1 cellular context compared by ENCODE assay signal in the genomic region with DNA sequence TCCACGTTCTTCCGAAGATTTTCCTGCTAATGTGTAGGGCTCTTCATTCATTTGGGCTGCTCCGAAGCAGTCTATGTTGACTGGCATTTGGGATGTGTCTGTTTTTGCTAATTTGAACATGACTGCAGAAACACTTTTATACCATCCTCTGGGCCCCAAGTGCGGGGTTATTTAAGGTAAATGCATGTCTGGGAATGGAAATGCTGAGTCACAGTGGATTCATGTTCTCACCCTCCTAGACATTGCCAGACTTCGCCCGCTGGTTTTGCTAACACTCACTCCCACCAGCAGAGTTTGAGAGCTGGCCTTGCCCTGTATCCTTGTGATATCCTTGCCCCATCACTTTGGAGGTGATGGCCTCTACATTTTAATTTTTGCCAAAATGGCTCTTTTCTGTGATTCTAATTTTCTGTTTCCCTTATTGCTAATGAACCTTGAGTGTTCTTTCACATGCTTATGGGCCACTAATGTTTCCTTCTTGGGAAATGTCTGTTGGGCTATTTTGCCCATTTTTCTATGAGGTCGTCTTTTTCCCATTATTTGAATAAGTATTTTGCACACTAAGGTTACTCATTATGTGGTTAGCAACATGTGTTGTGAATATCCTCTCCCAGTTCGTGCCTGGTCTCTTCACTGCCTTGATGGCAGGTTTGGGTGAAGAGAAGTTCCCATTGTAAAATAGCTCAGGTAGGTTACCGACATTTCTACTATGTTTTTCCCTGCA.
TF ChIP-seq lines count a peak whose summit lies in the region.

No MANE protein-coding gene starts in this region.

TF ChIP-seq in K562, 482 proteins besides CTCF, POLR2A, EP300 and RAD21 (continued from another document):
- TF ChIP-seq, protein P1, sequence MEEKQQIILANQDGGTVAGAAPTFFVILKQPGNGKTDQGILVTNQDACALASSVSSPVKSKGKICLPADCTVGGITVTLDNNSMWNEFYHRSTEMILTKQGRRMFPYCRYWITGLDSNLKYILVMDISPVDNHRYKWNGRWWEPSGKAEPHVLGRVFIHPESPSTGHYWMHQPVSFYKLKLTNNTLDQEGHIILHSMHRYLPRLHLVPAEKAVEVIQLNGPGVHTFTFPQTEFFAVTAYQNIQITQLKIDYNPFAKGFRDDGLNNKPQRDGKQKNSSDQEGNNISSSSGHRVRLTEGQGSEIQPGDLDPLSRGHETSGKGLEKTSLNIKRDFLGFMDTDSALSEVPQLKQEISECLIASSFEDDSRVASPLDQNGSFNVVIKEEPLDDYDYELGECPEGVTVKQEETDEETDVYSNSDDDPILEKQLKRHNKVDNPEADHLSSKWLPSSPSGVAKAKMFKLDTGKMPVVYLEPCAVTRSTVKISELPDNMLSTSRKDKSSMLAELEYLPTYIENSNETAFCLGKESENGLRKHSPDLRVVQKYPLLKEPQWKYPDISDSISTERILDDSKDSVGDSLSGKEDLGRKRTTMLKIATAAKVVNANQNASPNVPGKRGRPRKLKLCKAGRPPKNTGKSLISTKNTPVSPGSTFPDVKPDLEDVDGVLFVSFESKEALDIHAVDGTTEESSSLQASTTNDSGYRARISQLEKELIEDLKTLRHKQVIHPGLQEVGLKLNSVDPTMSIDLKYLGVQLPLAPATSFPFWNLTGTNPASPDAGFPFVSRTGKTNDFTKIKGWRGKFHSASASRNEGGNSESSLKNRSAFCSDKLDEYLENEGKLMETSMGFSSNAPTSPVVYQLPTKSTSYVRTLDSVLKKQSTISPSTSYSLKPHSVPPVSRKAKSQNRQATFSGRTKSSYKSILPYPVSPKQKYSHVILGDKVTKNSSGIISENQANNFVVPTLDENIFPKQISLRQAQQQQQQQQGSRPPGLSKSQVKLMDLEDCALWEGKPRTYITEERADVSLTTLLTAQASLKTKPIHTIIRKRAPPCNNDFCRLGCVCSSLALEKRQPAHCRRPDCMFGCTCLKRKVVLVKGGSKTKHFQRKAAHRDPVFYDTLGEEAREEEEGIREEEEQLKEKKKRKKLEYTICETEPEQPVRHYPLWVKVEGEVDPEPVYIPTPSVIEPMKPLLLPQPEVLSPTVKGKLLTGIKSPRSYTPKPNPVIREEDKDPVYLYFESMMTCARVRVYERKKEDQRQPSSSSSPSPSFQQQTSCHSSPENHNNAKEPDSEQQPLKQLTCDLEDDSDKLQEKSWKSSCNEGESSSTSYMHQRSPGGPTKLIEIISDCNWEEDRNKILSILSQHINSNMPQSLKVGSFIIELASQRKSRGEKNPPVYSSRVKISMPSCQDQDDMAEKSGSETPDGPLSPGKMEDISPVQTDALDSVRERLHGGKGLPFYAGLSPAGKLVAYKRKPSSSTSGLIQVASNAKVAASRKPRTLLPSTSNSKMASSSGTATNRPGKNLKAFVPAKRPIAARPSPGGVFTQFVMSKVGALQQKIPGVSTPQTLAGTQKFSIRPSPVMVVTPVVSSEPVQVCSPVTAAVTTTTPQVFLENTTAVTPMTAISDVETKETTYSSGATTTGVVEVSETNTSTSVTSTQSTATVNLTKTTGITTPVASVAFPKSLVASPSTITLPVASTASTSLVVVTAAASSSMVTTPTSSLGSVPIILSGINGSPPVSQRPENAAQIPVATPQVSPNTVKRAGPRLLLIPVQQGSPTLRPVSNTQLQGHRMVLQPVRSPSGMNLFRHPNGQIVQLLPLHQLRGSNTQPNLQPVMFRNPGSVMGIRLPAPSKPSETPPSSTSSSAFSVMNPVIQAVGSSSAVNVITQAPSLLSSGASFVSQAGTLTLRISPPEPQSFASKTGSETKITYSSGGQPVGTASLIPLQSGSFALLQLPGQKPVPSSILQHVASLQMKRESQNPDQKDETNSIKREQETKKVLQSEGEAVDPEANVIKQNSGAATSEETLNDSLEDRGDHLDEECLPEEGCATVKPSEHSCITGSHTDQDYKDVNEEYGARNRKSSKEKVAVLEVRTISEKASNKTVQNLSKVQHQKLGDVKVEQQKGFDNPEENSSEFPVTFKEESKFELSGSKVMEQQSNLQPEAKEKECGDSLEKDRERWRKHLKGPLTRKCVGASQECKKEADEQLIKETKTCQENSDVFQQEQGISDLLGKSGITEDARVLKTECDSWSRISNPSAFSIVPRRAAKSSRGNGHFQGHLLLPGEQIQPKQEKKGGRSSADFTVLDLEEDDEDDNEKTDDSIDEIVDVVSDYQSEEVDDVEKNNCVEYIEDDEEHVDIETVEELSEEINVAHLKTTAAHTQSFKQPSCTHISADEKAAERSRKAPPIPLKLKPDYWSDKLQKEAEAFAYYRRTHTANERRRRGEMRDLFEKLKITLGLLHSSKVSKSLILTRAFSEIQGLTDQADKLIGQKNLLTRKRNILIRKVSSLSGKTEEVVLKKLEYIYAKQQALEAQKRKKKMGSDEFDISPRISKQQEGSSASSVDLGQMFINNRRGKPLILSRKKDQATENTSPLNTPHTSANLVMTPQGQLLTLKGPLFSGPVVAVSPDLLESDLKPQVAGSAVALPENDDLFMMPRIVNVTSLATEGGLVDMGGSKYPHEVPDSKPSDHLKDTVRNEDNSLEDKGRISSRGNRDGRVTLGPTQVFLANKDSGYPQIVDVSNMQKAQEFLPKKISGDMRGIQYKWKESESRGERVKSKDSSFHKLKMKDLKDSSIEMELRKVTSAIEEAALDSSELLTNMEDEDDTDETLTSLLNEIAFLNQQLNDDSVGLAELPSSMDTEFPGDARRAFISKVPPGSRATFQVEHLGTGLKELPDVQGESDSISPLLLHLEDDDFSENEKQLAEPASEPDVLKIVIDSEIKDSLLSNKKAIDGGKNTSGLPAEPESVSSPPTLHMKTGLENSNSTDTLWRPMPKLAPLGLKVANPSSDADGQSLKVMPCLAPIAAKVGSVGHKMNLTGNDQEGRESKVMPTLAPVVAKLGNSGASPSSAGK (IDR thresholded peaks at IDR 0.05), result peak; percentile 29; the same call in 1 of the 2 replicates
- TF ChIP-seq, protein P2, sequence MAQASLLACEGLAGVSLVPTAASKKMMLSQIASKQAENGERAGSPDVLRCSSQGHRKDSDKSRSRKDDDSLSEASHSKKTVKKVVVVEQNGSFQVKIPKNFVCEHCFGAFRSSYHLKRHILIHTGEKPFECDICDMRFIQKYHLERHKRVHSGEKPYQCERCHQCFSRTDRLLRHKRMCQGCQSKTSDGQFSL (CRISPR knock-in tag; IDR thresholded peaks at IDR 0.05), result no peak
- TF ChIP-seq, protein P2 (tag; IDR thresholded peaks at IDR 0.05), result no peak
- TF ChIP-seq, protein P3, sequence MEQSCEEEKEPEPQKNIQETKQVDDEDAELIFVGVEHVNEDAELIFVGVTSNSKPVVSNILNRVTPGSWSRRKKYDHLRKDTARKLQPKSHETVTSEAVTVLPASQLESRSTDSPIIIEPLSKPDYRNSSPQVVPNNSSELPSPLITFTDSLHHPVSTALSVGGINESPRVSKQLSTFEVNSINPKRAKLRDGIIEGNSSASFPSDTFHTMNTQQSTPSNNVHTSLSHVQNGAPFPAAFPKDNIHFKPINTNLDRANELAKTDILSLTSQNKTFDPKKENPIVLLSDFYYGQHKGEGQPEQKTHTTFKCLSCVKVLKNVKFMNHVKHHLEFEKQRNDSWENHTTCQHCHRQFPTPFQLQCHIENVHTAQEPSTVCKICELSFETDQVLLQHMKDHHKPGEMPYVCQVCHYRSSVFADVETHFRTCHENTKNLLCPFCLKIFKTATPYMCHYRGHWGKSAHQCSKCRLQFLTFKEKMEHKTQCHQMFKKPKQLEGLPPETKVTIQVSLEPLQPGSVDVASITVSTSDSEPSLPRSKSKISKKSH (CRISPR knock-in tag; IDR thresholded peaks at IDR 0.05), result no peak
- TF ChIP-seq SREBF2 (CRISPR knock-in tag; IDR thresholded peaks at IDR 0.05), result no peak
- peak; percentile 71 for TF ChIP-seq NFE2L1 (tag; IDR thresholded peaks at IDR 0.05; ENCODE audit: borderline replicate concordance, low read depth)
- no peak for TF ChIP-seq NR1H2 (CRISPR knock-in tag; IDR thresholded peaks at IDR 0.05)
- TF ChIP-seq ZFX (CRISPR knock-in tag; IDR thresholded peaks at IDR 0.05), result no peak
- TF ChIP-seq MIER1 (IDR thresholded peaks at IDR 0.05; ENCODE audit: low read depth), result no peak
- TF ChIP-seq ZNF584 (CRISPR knock-in tag; IDR thresholded peaks at IDR 0.05; ENCODE audit: low read depth), result peak; percentile 28; the same call in 1 of the 2 replicates
- peak; percentile 45; the same call in 1 of the 2 replicates for TF ChIP-seq BACH1 (tag; IDR thresholded peaks at IDR 0.05)
- no peak for TF ChIP-seq ZNF175 (CRISPR knock-in tag; IDR thresholded peaks at IDR 0.05; ENCODE audit: low read depth)
- TF ChIP-seq ZNF76 (CRISPR knock-in tag; IDR thresholded peaks at IDR 0.05; ENCODE audit: borderline replicate concordance), result 0 out of 2 replicates have a peak, but pooled peaks have one; percentile 34
- TF ChIP-seq BMI1 (IDR thresholded peaks at IDR 0.05; ENCODE audit: low read length), result no peak
- TF ChIP-seq DPF2 (IDR thresholded peaks at IDR 0.05), result no peak
- no peak for TF ChIP-seq BRF1 (IDR thresholded peaks at IDR 0.05; ENCODE audit: borderline replicate concordance, extremely low read depth, insufficient read length)
- TF ChIP-seq PRPF4 (IDR thresholded peaks at IDR 0.05; ENCODE audit: insufficient read depth, low read depth, low read length, poor library complexity, severe bottlenecking), result no peak
- no peak for TF ChIP-seq JUN (IDR thresholded peaks at IDR 0.05; ENCODE audit: borderline replicate concordance, low read depth, low read length)
- no peak for TF ChIP-seq JUN (CRISPR knock-in tag; IDR thresholded peaks at IDR 0.05; ENCODE audit: borderline replicate concordance)
- TF ChIP-seq, protein P4, sequence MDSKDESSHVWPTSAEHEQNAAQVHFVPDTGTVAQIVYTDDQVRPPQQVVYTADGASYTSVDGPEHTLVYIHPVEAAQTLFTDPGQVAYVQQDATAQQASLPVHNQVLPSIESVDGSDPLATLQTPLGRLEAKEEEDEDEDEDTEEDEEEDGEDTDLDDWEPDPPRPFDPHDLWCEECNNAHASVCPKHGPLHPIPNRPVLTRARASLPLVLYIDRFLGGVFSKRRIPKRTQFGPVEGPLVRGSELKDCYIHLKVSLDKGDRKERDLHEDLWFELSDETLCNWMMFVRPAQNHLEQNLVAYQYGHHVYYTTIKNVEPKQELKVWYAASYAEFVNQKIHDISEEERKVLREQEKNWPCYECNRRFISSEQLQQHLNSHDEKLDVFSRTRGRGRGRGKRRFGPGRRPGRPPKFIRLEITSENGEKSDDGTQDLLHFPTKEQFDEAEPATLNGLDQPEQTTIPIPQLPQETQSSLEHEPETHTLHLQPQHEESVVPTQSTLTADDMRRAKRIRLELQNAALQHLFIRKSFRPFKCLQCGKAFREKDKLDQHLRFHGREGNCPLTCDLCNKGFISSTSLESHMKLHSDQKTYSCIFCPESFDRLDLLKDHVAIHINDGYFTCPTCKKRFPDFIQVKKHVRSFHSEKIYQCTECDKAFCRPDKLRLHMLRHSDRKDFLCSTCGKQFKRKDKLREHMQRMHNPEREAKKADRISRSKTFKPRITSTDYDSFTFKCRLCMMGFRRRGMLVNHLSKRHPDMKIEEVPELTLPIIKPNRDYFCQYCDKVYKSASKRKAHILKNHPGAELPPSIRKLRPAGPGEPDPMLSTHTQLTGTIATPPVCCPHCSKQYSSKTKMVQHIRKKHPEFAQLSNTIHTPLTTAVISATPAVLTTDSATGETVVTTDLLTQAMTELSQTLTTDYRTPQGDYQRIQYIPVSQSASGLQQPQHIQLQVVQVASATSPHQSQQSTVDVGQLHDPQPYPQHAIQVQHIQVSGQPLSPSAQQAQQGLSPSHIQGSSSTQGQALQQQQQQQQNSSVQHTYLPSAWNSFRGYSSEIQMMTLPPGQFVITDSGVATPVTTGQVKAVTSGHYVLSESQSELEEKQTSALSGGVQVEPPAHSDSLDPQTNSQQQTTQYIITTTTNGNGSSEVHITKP (IDR thresholded peaks at IDR 0.05; ENCODE audit: partially characterized antibody), result no peak
- peak; percentile 43; the same call in 1 of the 2 replicates for TF ChIP-seq JUND (IDR thresholded peaks at IDR 0.05; ENCODE audit: borderline replicate concordance, low read depth, low read length)
- TF ChIP-seq JUND (tag; IDR thresholded peaks at IDR 0.05; ENCODE audit: borderline replicate concordance, low read depth, low read length), result no peak
- no peak for TF ChIP-seq NR4A1 (CRISPR knock-in tag; IDR thresholded peaks at IDR 0.05)
- no peak for TF ChIP-seq NR4A1 (tag; IDR thresholded peaks at IDR 0.05)
- no peak for TF ChIP-seq CEBPB (tag; IDR thresholded peaks at IDR 0.05)
- TF ChIP-seq CCAR2 (IDR thresholded peaks at IDR 0.05; ENCODE audit: low read depth, low read length), result no peak
- no peak for TF ChIP-seq ZNF134 (CRISPR knock-in tag; conservative IDR thresholded peaks at IDR 0.05)
- TF ChIP-seq, protein P5, sequence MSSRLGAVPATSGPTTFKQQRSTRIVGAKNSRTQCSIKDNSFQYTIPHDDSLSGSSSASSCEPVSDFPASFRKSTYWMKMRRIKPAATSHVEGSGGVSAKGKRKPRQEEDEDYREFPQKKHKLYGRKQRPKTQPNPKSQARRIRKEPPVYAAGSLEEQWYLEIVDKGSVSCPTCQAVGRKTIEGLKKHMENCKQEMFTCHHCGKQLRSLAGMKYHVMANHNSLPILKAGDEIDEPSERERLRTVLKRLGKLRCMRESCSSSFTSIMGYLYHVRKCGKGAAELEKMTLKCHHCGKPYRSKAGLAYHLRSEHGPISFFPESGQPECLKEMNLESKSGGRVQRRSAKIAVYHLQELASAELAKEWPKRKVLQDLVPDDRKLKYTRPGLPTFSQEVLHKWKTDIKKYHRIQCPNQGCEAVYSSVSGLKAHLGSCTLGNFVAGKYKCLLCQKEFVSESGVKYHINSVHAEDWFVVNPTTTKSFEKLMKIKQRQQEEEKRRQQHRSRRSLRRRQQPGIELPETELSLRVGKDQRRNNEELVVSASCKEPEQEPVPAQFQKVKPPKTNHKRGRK (tag; IDR thresholded peaks at IDR 0.05), result no peak
- TF ChIP-seq POLR3A (IDR thresholded peaks at IDR 0.05; ENCODE audit: borderline replicate concordance, extremely low read depth, insufficient read depth, insufficient read length), result no peak
TF ChIP-seq in K562: peak in this region for 19.
